In the genomic region with DNA sequence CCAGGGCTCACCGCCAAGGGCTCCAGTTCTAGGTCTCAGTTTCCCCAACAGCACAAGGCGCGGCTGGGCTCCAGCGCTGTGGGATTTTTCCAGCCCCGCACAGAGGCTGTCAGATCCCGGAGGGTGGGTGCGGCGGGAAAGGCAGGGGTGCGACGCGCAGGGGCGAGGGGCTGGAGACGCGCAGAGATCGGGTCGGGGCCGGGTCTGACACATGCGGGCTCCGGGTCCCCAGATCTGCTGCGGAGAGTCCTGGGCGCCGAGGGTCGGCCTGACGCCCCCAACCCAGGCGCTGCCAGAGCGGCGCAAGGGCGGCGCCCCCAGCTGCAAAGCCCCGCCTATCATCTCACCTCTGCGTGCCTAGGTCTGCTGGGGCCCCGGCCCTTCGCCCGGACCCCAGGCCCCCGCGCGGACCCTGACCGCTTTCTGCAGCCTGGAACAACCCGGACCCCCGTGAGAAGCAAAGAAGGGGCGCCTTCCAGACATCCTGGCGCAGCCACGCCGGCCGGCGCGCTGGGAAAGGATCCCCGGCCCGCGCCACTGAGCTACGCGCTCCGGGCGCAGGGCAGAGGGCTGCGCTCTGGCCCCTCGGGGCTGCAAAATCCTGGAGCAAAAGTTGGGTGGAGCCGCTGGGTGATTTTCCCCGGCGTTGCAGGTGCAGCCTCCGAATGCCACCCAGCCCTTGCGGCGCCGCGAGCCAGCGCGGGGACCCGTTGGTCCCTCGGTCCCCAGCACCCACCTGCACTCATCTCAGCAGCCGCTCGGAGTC, we compare ENCODE assay signal across 8 cellular contexts. TPM values are rescaled to one million over a fixed set of nuclear protein-coding genes. Genes with fewer than 3 reads are reported as not detected.
DNase-seq lines count a peak whose midpoint lies in the region; ATAC-seq and TF ChIP-seq lines count a peak whose summit lies in the region.

No MANE protein-coding gene starts in this region.

- H4K5ac ChIP-seq in IMR-90 (ENCODE audit: low read depth, low read length) = no peak overlapping the region

- no peak overlapping the region for H2BK120ac ChIP-seq in IMR-90 (ENCODE audit: low read depth, low read length)

- no peak overlapping the region for H2BK15ac ChIP-seq in IMR-90 (ENCODE audit: low read depth, low read length)

- intact Hi-C loops in IMR-90 (cut with micrococcal nuclease) = no loop called here
- intact Hi-C loops in dorsolateral prefrontal cortex (cut with DNase I) = loop anchor here in 1 of 2 donors (10.0 kb wide), 2 partner anchors 133 to 213 kb away; no protein-coding TSS in a partner anchor

- H3K4me3 Mint-ChIP-seq in naive thymus-derived CD8-positive, alpha-beta T cell = peak overlapping the region; percentile 52 to 100 (median 74)

- BruUV-seq in IMR-90 (replicated peaks; lab: Mats Ljungman, UMichigan) = no TSS peak

- H3K36me3 ChIP-seq in BLaER1 treated with 17β-estradiol and CSF1 and Interleukin-3, amounts not matched to agents 10 nM and 100 nM = no peaks in the 10 kb centered on the region
- H3K36me3 ChIP-seq in IMR-90 (ENCODE audit: control insufficient read depth, insufficient read depth, low read length) = no peaks in the 10 kb centered on the region

- H4K20me1 ChIP-seq in BLaER1 treated with 17β-estradiol and CSF1 and Interleukin-3, amounts not matched to agents 10 nM and 100 nM = peaks cover 0 to 25% (median 11%) of the 10 kb centered on the region in 11 experiments; a peak in 13 of 22 replicates
- H4K20me1 ChIP-seq in IMR-90 (ENCODE audit: insufficient read depth, low read length) = no peaks in the 10 kb centered on the region; the same call in 1 of the 2 replicates

- H3K27ac ChIP-seq in BLaER1 treated with 17β-estradiol and CSF1 and Interleukin-3, amounts not matched to agents 10 nM and 100 nM = no peak overlapping the region
- no peak overlapping the region for H3K27ac ChIP-seq in IMR-90 (ENCODE audit: insufficient read depth, low read length)
- peak overlapping the region in 39 of 59 donors; percentile 7 to 93 (median 59) for H3K27ac ChIP-seq in dorsolateral prefrontal cortex

- H2AFZ ChIP-seq in IMR-90 (replicated peaks; ENCODE audit: low read length, poor library complexity) = peak overlapping the region; percentile 99

- 7% methylated on average over 31 of the region's 70 CpGs; no CpG with 5 or more reads in 1 of the 2 experiments for WGBS in IMR-90 (ENCODE audit: extremely low coverage in 2 of 2, insufficient read length in 1 of 2), 2 experiments

- ATAC-seq in IMR-90 (ENCODE audit: low read depth) = peak; percentile 1
- ATAC-seq in naive thymus-derived CD8-positive, alpha-beta T cell = peak in 1 of 2 donors; percentile 4
- no peak for ATAC-seq in HG03280 (IDR thresholded peaks at IDR 0.05; ENCODE audit: unreplicated experiment)

- no peaks in the 10 kb centered on the region for H3K36me3 Mint-ChIP-seq in naive thymus-derived CD8-positive, alpha-beta T cell

- H2AK5ac ChIP-seq in IMR-90 (ENCODE audit: low read depth, low read length) = no peak overlapping the region

- no peaks in the 10 kb centered on the region for H3K79me1 ChIP-seq in IMR-90 (ENCODE audit: low read depth in 1 of 2, low read length in 2 of 2)

- H3K4me3 ChIP-seq in BLaER1 treated with 17β-estradiol and CSF1 and Interleukin-3, amounts not matched to agents 10 nM and 100 nM = peak overlapping the region; percentile 59 to 79 (median 70)
- H3K4me3 ChIP-seq in IMR-90 (ENCODE audit: insufficient read depth, low read depth, low read length) (peak overlapping the region; percentile 23), dorsolateral prefrontal cortex (peak overlapping the region; percentile 56 to 99 (median 90))

- no peak overlapping the region for H3K23ac ChIP-seq in IMR-90 (ENCODE audit: low read depth, low read length)

- TF ChIP-seq CTCF in IMR-90 (conservative IDR thresholded peaks at IDR 0.05; ENCODE audit: low read depth, low read length) = no peak
- no peak for TF ChIP-seq CTCF in dorsolateral prefrontal cortex (IDR thresholded peaks at IDR 0.05 in 54 of 56, conservative IDR thresholded peaks at IDR 0.05 in 2 of 56; ENCODE audit: low read depth in 1 of 56, partially characterized antibody in 56 of 56)

- CTCF ChIA-PET in IMR-90 (lab: Yijun Ruan, JAX) = interaction anchor here (1.3 kb wide), 1 partner anchor 19 kb away, joined by 3 read pairs; no protein-coding TSS in a partner anchor

- H2AK9ac ChIP-seq in IMR-90 (replicated peaks; ENCODE audit: low read depth, low read length, poor library complexity) = no peak overlapping the region

- H3K9ac ChIP-seq in BLaER1 treated with 17β-estradiol and CSF1 and Interleukin-3, amounts not matched to agents 10 nM and 100 nM = peak overlapping the region in 10 of 11 experiments; percentile 15 to 67 (median 56); a peak in 16 of 22 replicates
- H3K9ac ChIP-seq in IMR-90 (ENCODE audit: low read depth, low read length) = no peak overlapping the region

- no peak overlapping the region for H3K18ac ChIP-seq in IMR-90 (ENCODE audit: low read depth, low read length)

- no peak overlapping the region for H3K4ac ChIP-seq in IMR-90 (ENCODE audit: low read depth, low read length)

- in situ Hi-C loops in IMR-90 (cut with MboI; ENCODE audit: low sequenced_read_pairs) = no loop called here

- H3K27me3 Mint-ChIP-seq in naive thymus-derived CD8-positive, alpha-beta T cell = peaks cover 0 to 19% (median 4%) of the 10 kb centered on the region in 5 donors

- no peak for TF ChIP-seq RAD21 in IMR-90 (IDR thresholded peaks at IDR 0.05; ENCODE audit: low read length)

- H3K4me1 ChIP-seq in BLaER1 treated with 17β-estradiol and CSF1 and Interleukin-3, amounts not matched to agents 10 nM and 100 nM = peaks cover 17 to 69% (median 50%) of the 10 kb centered on the region in 10 experiments
- H3K4me1 ChIP-seq in IMR-90 (ENCODE audit: control insufficient read depth, insufficient read depth, low read length) = peaks cover 5% of the 10 kb centered on the region; the same call in 1 of the 2 replicates

- peaks cover 10 to 27% (median 20%) of the 10 kb centered on the region in 4 donors for H3K4me1 Mint-ChIP-seq in naive thymus-derived CD8-positive, alpha-beta T cell

- H3K9me1 ChIP-seq in IMR-90 (ENCODE audit: insufficient read depth, low read length) = 0 out of 2 replicates have a peak, but pooled peaks cover 4% of the 10 kb centered on the region

- peak overlapping the region; percentile 98 to 100 (median 100) for H3K4me2 ChIP-seq in BLaER1 treated with 17β-estradiol and CSF1 and Interleukin-3, amounts not matched to agents 10 nM and 100 nM
- peak overlapping the region; percentile 59 for H3K4me2 ChIP-seq in IMR-90 (ENCODE audit: low read depth, low read length)

- no peaks in the 10 kb centered on the region for H3K9me3 ChIP-seq in BLaER1 treated with 17β-estradiol and CSF1 and Interleukin-3, amounts not matched to agents 10 nM and 100 nM (replicated peaks in 1 of 11)
- H3K9me3 ChIP-seq in IMR-90 (ENCODE audit: control insufficient read depth, insufficient read depth, low read length) = no peaks in the 10 kb centered on the region

- dilution Hi-C loops in IMR-90 (cut with HindIII; ENCODE audit: low sequenced_read_pairs, unreplicated experiment) = no loop called here

- DNase-seq in IMR-90 (no peak), dorsolateral prefrontal cortex (no peak), NCI-H1048 (lab: John Stamatoyannopoulos, UW) (no peak), NCI-H187 (lab: John Stamatoyannopoulos, UW) (no peak), COLO829 (ENCODE audit: low spot score) (no peak)
- peak in 1 of 10 donors; percentile 1 for DNase-seq in naive thymus-derived CD8-positive, alpha-beta T cell

- H3K27me3 ChIP-seq in BLaER1 treated with 17β-estradiol and CSF1 and Interleukin-3, amounts not matched to agents 10 nM and 100 nM = peaks cover 37 to 46% (median 41%) of the 10 kb centered on the region in 11 experiments
- peaks cover 53% of the 10 kb centered on the region for H3K27me3 ChIP-seq in IMR-90 (ENCODE audit: control insufficient read depth, insufficient read depth, low read length)
- H3K27me3 ChIP-seq in dorsolateral prefrontal cortex = no peaks in the 10 kb centered on the region

- POLR2A ChIA-PET in IMR-90 (lab: Charles Lee; ENCODE audit: unreplicated experiment) = no interaction called here
- POLR2A ChIA-PET in naive thymus-derived CD8-positive, alpha-beta T cell (lab: Charles Lee) = interaction anchor here (0.6 to 2.3 kb wide), 8 partner anchors 40 to 1090 kb away, joined by 3 to 12 read pairs (median 4); a partner anchor contains a TSS

- TF ChIP-seq POLR2A in IMR-90 (IDR thresholded peaks at IDR 0.05; ENCODE audit: low read depth, low read length) = no peak

- H3K14ac ChIP-seq in IMR-90 (replicated peaks; ENCODE audit: low read depth, low read length) = no peak overlapping the region

- H3K9me3 Mint-ChIP-seq in naive thymus-derived CD8-positive, alpha-beta T cell = no peaks in the 10 kb centered on the region

- H4K8ac ChIP-seq in IMR-90 (ENCODE audit: low read depth in 2 of 2, low read length in 2 of 2) = no peak overlapping the region

- H4K91ac ChIP-seq in IMR-90 (ENCODE audit: insufficient read depth, low read depth, low read length) = no peak overlapping the region

- no peak overlapping the region for H2BK20ac ChIP-seq in IMR-90 (ENCODE audit: low read depth, low read length)

- H2BK5ac ChIP-seq in IMR-90 (ENCODE audit: low read depth, low read length, poor library complexity, severe bottlenecking) = no peak overlapping the region

- H3K56ac ChIP-seq in IMR-90 (ENCODE audit: extremely low read depth, insufficient read depth, low read length) = no peak overlapping the region

- H3K27ac Mint-ChIP-seq in naive thymus-derived CD8-positive, alpha-beta T cell = peak overlapping the region in 1 of 10 donors; percentile 56

TF ChIP-seq in IMR-90, 13 proteins besides CTCF, POLR2A, EP300 and RAD21 (continues in another document):
- TF ChIP-seq FOS (IDR thresholded peaks at IDR 0.05; ENCODE audit: low read depth, low read length) = no peak
- TF ChIP-seq CEBPB (IDR thresholded peaks at IDR 0.05; ENCODE audit: low read depth, low read length) = no peak
- TF ChIP-seq CHD1 (IDR thresholded peaks at IDR 0.05; ENCODE audit: low read depth, low read length) = no peak
- TF ChIP-seq RCOR1 (IDR thresholded peaks at IDR 0.05; ENCODE audit: insufficient replicate concordance, low read length) = no peak

RNA-seq across cellular contexts. Expression of a gene that starts 0.5 kb away (rescaled TPM):
- total RNA-seq in IMR-90 (2012; rRNA removed) (under 0.01 TPM in 2 replicates), dorsolateral prefrontal cortex (100 to 1,000 TPM in 103 of 120 experiments, 10 to 100 TPM in 17; 43.2 to 185 (median 130) TPM)
- polyA plus RNA-seq in IMR-90 (2012; rRNA removed) = 0.07 and 0.10 TPM in 2 replicates
- 0.05 and 0.08 TPM in 2 replicates for polyA plus RNA-seq in IMR-90 (2012; cell fraction: cytosol; rRNA removed)
- 0.08 TPM in 2 replicates for polyA plus RNA-seq in IMR-90 (2012; cell fraction: nucleus; rRNA removed; ENCODE audit: low replicate concordance)
- total RNA-seq in naive thymus-derived CD8-positive, alpha-beta T cell = 1 to 10 TPM; 4.4 to 4.9 TPM
- 1 to 10 TPM in 1 of 3 donors, under 1 TPM in 2; 0.47 to 2.4 (median 0.57) TPM for polyA plus RNA-seq in naive thymus-derived CD8-positive, alpha-beta T cell

RNA-seq across cellular contexts. Expression of a gene that starts 41.0 kb away (rescaled TPM):
- 1.4 and 1.6 TPM in 2 replicates for total RNA-seq in IMR-90 (2012; rRNA removed)
- 2.2 and 2.3 TPM in 2 replicates for polyA plus RNA-seq in IMR-90 (2012; rRNA removed)
- 2.4 and 2.5 TPM in 2 replicates for polyA plus RNA-seq in IMR-90 (2012; cell fraction: cytosol; rRNA removed)
- polyA plus RNA-seq in IMR-90 (2012; cell fraction: nucleus; rRNA removed; ENCODE audit: low replicate concordance) = 7.2 and 19.2 TPM in 2 replicates
- total RNA-seq in dorsolateral prefrontal cortex = 10 to 100 TPM in 113 of 120 experiments, 1 to 10 TPM in 7; 5.1 to 46.5 (median 19.2) TPM
- 10 to 100 TPM; 14.6 to 17.4 TPM for total RNA-seq in naive thymus-derived CD8-positive, alpha-beta T cell
- polyA plus RNA-seq in naive thymus-derived CD8-positive, alpha-beta T cell = 1 to 10 TPM; 3.7 to 6.5 (median 5.1) TPM

Comparison
In these comparisons a context has a peak if more than half of its experiments do, and no peak if none do; other contexts are left out.
1. H3K27ac ChIP-seq: peak in dorsolateral prefrontal cortex (39 of 59); none in BLaER1 treated with 17β-estradiol and CSF1 and Interleukin-3, amounts not matched to agents 10 nM and 100 nM (0 of 11) and IMR-90 (single experiment).
2. H3K4me3 ChIP-seq: peak in every context shown above with its lines; median percentile 90 in dorsolateral prefrontal cortex; 70 in BLaER1 treated with 17β-estradiol and CSF1 and Interleukin-3, amounts not matched to agents 10 nM and 100 nM; 23 in IMR-90.
3. RNA of a gene that starts 0.5 kb away (total RNA-seq): 43.2 to 185 TPM in dorsolateral prefrontal cortex; 4.4 to 4.9 TPM in naive thymus-derived CD8-positive, alpha-beta T cell and under 0.01 TPM in IMR-90; every median in the first group is over 4 times any median in the second.